Comparison of ENCODE assay signal across 12 cellular contexts in the genomic region with DNA sequence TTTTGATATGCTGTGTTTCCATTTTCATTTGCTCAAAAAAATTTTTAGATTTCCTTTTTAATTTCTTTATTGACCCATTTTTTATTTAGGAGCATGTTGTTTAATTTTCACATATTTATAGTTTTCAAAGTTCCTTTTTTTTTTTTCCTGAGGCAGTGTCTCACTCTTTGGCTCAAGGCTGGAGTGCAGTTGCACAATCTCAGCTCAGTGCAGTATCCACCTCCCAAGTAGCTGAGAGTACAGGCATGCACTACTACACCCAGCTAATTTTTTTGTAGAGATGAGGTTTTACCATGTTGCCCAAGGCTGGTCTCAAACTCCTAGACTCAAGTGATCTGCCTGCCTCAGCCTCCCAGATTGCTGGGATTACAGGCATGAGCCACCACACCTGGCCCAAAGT. TPM values are rescaled to one million over a fixed set of nuclear protein-coding genes. Genes with fewer than 3 reads are reported as not detected.
DNase-seq lines count a peak whose midpoint lies in the region; ATAC-seq and TF ChIP-seq lines count a peak whose summit lies in the region.
"Had no signal": no experiment of that assay in that cellular context is flagged by ENCODE, and none has a peak within 500 bp of the region (broad histone marks: within the 10 kb centered on the region; RNA-seq: fewer than 3 reads in every experiment).

No MANE protein-coding gene starts in this region.

- no peak overlapping the region for H2AFZ ChIP-seq in IMR-90 (replicated peaks; ENCODE audit: low read length, poor library complexity)

- no peak for TF ChIP-seq POLR2A in IMR-90 (IDR thresholded peaks at IDR 0.05; ENCODE audit: low read depth, low read length)
- TF ChIP-seq POLR2A in stomach (IDR thresholded peaks at IDR 0.05), result no peak

- no peak overlapping the region for H2BK120ac ChIP-seq in IMR-90 (ENCODE audit: low read depth, low read length)

- no peak overlapping the region for H4K8ac ChIP-seq in IMR-90 (ENCODE audit: low read depth in 2 of 2, low read length in 2 of 2)

- H3K9me3 ChIP-seq in IMR-90 (ENCODE audit: control insufficient read depth, insufficient read depth, low read length), result peaks cover 3% of the 10 kb centered on the region; the same call in 1 of the 2 replicates
- H3K9me3 ChIP-seq in thoracic aorta, result no peaks in the 10 kb centered on the region
- H3K9me3 ChIP-seq in stomach, result no peaks in the 10 kb centered on the region

- no peak overlapping the region for H3K4me2 ChIP-seq in IMR-90 (ENCODE audit: low read depth, low read length)

- H3K56ac ChIP-seq in IMR-90 (ENCODE audit: extremely low read depth, insufficient read depth, low read length), result no peak overlapping the region

- H3K36me3 ChIP-seq in IMR-90 (ENCODE audit: control insufficient read depth, insufficient read depth, low read length) (0 out of 2 replicates have a peak, but pooled peaks cover 2% of the 10 kb centered on the region), thoracic aorta (no peaks in the 10 kb centered on the region), stomach (peaks cover 0 to 11% (median 7%) of the 10 kb centered on the region in 4 donors)

- in situ Hi-C loops in IMR-90 (cut with MboI; ENCODE audit: low sequenced_read_pairs), result loop anchor here (10.0 kb wide), 1 partner anchor 570 kb away; no protein-coding TSS in a partner anchor

- no peaks in the 10 kb centered on the region for H3K9me1 ChIP-seq in IMR-90 (ENCODE audit: insufficient read depth, low read length)

- H3K27me3 ChIP-seq in IMR-90 (ENCODE audit: control insufficient read depth, insufficient read depth, low read length) (no peaks in the 10 kb centered on the region), thoracic aorta (replicated peaks; ENCODE audit: insufficient read depth) (no peaks in the 10 kb centered on the region), stomach (no peaks in the 10 kb centered on the region)

- peaks cover 7 to 13% of the 10 kb centered on the region in 2 experiments; a peak in 3 of 4 replicates for H3K79me1 ChIP-seq in IMR-90 (ENCODE audit: low read depth in 1 of 2, low read length in 2 of 2)

- H2AK9ac ChIP-seq in IMR-90 (replicated peaks; ENCODE audit: low read depth, low read length, poor library complexity), result no peak overlapping the region

- no peak overlapping the region for H2BK20ac ChIP-seq in IMR-90 (ENCODE audit: low read depth, low read length)

- H3K4me1 ChIP-seq in IMR-90 (ENCODE audit: control insufficient read depth, insufficient read depth, low read length) (no peaks in the 10 kb centered on the region), thoracic aorta (ENCODE audit: control insufficient read depth in 1 of 2, low read depth in 2 of 2) (peaks cover 7 to 21% of the 10 kb centered on the region in 2 donors), stomach (peaks cover 0 to 20% (median 7%) of the 10 kb centered on the region in 4 donors)

- H3K4ac ChIP-seq in IMR-90 (ENCODE audit: low read depth, low read length), result no peak overlapping the region

- no peak overlapping the region for H4K5ac ChIP-seq in IMR-90 (ENCODE audit: low read depth, low read length)

- CTCF ChIA-PET in IMR-90 (lab: Yijun Ruan, JAX), result no interaction called here

- no peak overlapping the region for H3K14ac ChIP-seq in IMR-90 (replicated peaks; ENCODE audit: low read depth, low read length)

- POLR2A ChIA-PET in IMR-90 (lab: Charles Lee; ENCODE audit: unreplicated experiment), result no interaction called here

- H3K27ac ChIP-seq in IMR-90 (ENCODE audit: insufficient read depth, low read length) (no peak overlapping the region), thoracic aorta (no peak overlapping the region), stomach (no peak overlapping the region)

- intact Hi-C loops in IMR-90 (cut with micrococcal nuclease) (loop anchor here (10.0 kb wide), 1 partner anchor 580 kb away; no protein-coding TSS in a partner anchor), left ventricle myocardium superior (cut with micrococcal nuclease) (no loop called here), stomach (cut with DNase I; ENCODE audit: low total_unique reads) (no loop called here)

- no peak overlapping the region for H2BK5ac ChIP-seq in IMR-90 (ENCODE audit: low read depth, low read length, poor library complexity, severe bottlenecking)

- dilution Hi-C loops in IMR-90 (cut with HindIII; ENCODE audit: low sequenced_read_pairs, unreplicated experiment), result no loop called here

- peak; percentile 91 for ATAC-seq in IMR-90 (ENCODE audit: low read depth)
- peak; percentile 88 for ATAC-seq in left ventricle myocardium superior
- no peak for ATAC-seq in thoracic aorta (ENCODE audit: insufficient number of reproducible peaks, low FRiP score, low read depth)
- no peak for ATAC-seq in GM21717 (IDR thresholded peaks at IDR 0.05; ENCODE audit: unreplicated experiment)
- ATAC-seq in HG02970 (IDR thresholded peaks at IDR 0.05; ENCODE audit: low FRiP score, unreplicated experiment), result no peak
- ATAC-seq: WTC11 had no signal

- H2AK5ac ChIP-seq in IMR-90 (ENCODE audit: low read depth, low read length), result no peak overlapping the region

- no peak overlapping the region for H4K91ac ChIP-seq in IMR-90 (ENCODE audit: insufficient read depth, low read depth, low read length)

- no peak overlapping the region for H3K18ac ChIP-seq in IMR-90 (ENCODE audit: low read depth, low read length)

- no peaks in the 10 kb centered on the region; the same call in 1 of the 2 replicates for H4K20me1 ChIP-seq in IMR-90 (ENCODE audit: insufficient read depth, low read length)

- no TSS peak for BruUV-seq in IMR-90 (replicated peaks; lab: Mats Ljungman, UMichigan)

- no peak overlapping the region for H3K4me3 ChIP-seq in IMR-90 (ENCODE audit: insufficient read depth, low read depth, low read length)
- H3K4me3 ChIP-seq in thoracic aorta, result no peak overlapping the region
- H3K4me3 ChIP-seq in stomach, result no peak overlapping the region

- H3K23ac ChIP-seq in IMR-90 (ENCODE audit: low read depth, low read length), result no peak overlapping the region

- no peak overlapping the region for H3K9ac ChIP-seq in IMR-90 (ENCODE audit: low read depth, low read length)

- DNase-seq in IMR-90 (peak; percentile 85), astrocyte of the hippocampus (ENCODE audit: low read depth, low spot score) (peak; percentile 34), left ventricle myocardium superior (no peak), thoracic aorta (ENCODE audit: low spot score) (peak; percentile 13), SW480 (ENCODE audit: low spot score) (no peak), stomach (no peak)
- DNase-seq: activated T-cell treated with anti-CD3 and anti-CD28 coated beads, Interleukin-2, amount 50 U/mL, for 1 hour; posterior cingulate gyrus; stimulated activated CD4-positive, alpha-beta T cell treated with anti-CD3 and anti-CD28 coated beads, Interleukin-4, amount 100 ng/mL, for 24 hours had no signal

- no peak overlapping the region for H2BK15ac ChIP-seq in IMR-90 (ENCODE audit: low read depth, low read length)

- TF ChIP-seq CTCF in IMR-90 (conservative IDR thresholded peaks at IDR 0.05; ENCODE audit: low read depth, low read length) (no peak), thoracic aorta (IDR thresholded peaks at IDR 0.05) (no peak), stomach (IDR thresholded peaks at IDR 0.05) (no peak)

- no peak for TF ChIP-seq RAD21 in IMR-90 (IDR thresholded peaks at IDR 0.05; ENCODE audit: low read length)

- TF ChIP-seq EP300 in stomach (IDR thresholded peaks at IDR 0.05), result no peak

TF ChIP-seq in IMR-90, 13 proteins besides CTCF, POLR2A, EP300 and RAD21:
- no peak for TF ChIP-seq CHD1 (IDR thresholded peaks at IDR 0.05; ENCODE audit: low read depth, low read length)
- TF ChIP-seq CEBPB (IDR thresholded peaks at IDR 0.05; ENCODE audit: low read depth, low read length), result peak; percentile 97
TF ChIP-seq in IMR-90: peak in this region for 1.

RNA-seq across cellular contexts. Expression of gene PFN2, which starts 36.2 kb away (rescaled TPM):
- total RNA-seq in IMR-90 (2012; rRNA removed) (256 and 342 TPM in 2 replicates), left ventricle myocardium superior (71.8 TPM), thoracic aorta (10 to 100 TPM; 78.9 to 82.0 TPM), stomach (100 to 1,000 TPM in 1 of 5 donors, 10 to 100 TPM in 3, 1 to 10 TPM in 1; 1.2 to 130 (median 36.2) TPM)
- polyA plus RNA-seq in IMR-90 (2012; rRNA removed) (351 and 444 TPM in 2 replicates), stomach (10 to 100 TPM; 33.9 to 40.9 (median 40.6) TPM)
- polyA plus RNA-seq in IMR-90 (2012; cell fraction: cytosol; rRNA removed), result 146 and 203 TPM in 2 replicates
- 78.8 and 268 TPM in 2 replicates for polyA plus RNA-seq in IMR-90 (2012; cell fraction: nucleus; rRNA removed; ENCODE audit: low replicate concordance)

Comparison
In these comparisons a context has a peak if more than half of its experiments do, and no peak if none do; other contexts are left out.
1. ATAC-seq: peak in IMR-90 (single experiment) and left ventricle myocardium superior (single experiment); none in thoracic aorta (single experiment), GM21717 (single experiment) and HG02970 (single experiment).
2. DNase-seq: peak in IMR-90 (single experiment), astrocyte of the hippocampus (single experiment) and thoracic aorta (single experiment); none in left ventricle myocardium superior (single experiment), SW480 (single experiment) and stomach (single experiment).